In the genomic region with DNA sequence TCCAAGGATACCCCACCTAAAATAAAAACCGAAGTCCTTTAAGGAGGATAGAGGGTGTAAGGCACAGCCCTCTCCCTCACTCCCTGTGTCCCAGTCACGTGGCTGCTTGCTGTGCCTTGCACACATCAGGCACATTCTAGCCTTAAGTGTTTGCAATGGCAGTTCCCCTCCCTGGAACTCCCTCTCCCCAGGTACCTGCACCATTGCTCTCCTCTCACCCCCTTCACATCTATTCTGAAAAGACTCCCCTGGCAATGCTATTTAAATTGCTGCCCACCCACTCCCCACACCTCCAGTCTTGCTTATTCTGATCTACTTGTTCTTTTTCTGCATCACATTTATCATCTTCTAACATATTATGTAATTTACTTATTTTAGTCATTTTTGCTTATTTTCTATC, we compare ENCODE assay signal across 24 cellular contexts.
"Had no signal": no experiment of that assay in that cellular context is flagged by ENCODE, and none has a peak within 500 bp of the region (broad histone marks: within the 10 kb centered on the region; RNA-seq: fewer than 3 reads in every experiment).

No MANE protein-coding gene starts in this region.

- FAIRE-seq: RCC 7860 had no signal

- DNase-seq: activated CD4-positive, alpha-beta T cell treated with anti-CD3 and anti-CD28 coated beads for 48 hours; activated CD4-positive, alpha-beta T cell treated with anti-CD3 and anti-CD28 coated beads, Interleukin-2, amount 50 U/mL, for 48 hours; activated CD4-positive, CD25-positive, alpha-beta regulatory T cell treated with anti-CD3 and anti-CD28 coated beads, Interleukin-2, amount 50 U/mL, for 72 hours; activated CD8-positive, alpha-beta memory T cell treated with anti-CD3 and anti-CD28 coated beads, Interleukin-2, amount 10 ng/mL, durations not matched to agents 7 days and 5 days; activated gamma-delta T cell; activated naive CD4-positive, alpha-beta T cell treated with anti-CD3 and anti-CD28 coated beads for 36 hours; activated T-cell treated with anti-CD3 and anti-CD28 coated beads, Interleukin-2, amount 50 U/mL, for 4 hours; MV-4-11; NCI-H1092 treated with DMSO at 0.1 percent for 48 hours; NCI-H1417 treated with DMSO at 0.1 percent for 48 hours; NCI-H1694 treated with DMSO at 0.1 percent for 48 hours; NCI-H2029 treated with DMSO at 0.1 percent for 48 hours; NCI-H446; NCI-H524; SHP77; T-helper 17 cell; T-helper 9 cell had no signal

- H3K36me3 ChIP-seq: breast epithelium, MG63, SJSA1 had no signal

- H3K9me3 ChIP-seq: breast epithelium, SJSA1 had no signal

- H3K36me3 Mint-ChIP-seq: activated CD8-positive, alpha-beta memory T cell treated with anti-CD3 and anti-CD28 coated beads, Interleukin-2, amount 10 ng/mL, durations not matched to agents 7 days and 5 days; activated naive CD8-positive, alpha-beta T cell; WTC11 had no signal

- H3K9me3 Mint-ChIP-seq: activated T-cell treated with anti-CD3 and anti-CD28 coated beads, Interleukin-2, amount 50 U/mL, for 4 hours had no signal

- H3K4me3 ChIP-seq: breast epithelium, MG63, SJSA1 had no signal

- H3K27ac ChIP-seq: breast epithelium, SJSA1 had no signal

- H3K4me1 Mint-ChIP-seq: activated CD8-positive, alpha-beta memory T cell treated with anti-CD3 and anti-CD28 coated beads, Interleukin-2, amount 10 ng/mL, durations not matched to agents 7 days and 5 days; activated T-helper 17 cell treated with anti-CD3 and anti-CD28 coated beads, Interleukin-2, amount 50 U/mL, for 72 hours; T-helper 17 cell; WTC11 had no signal

- H3K27ac Mint-ChIP-seq: activated CD8-positive, alpha-beta memory T cell treated with anti-CD3 and anti-CD28 coated beads, Interleukin-2, amount 10 ng/mL, durations not matched to agents 7 days and 5 days; activated naive CD4-positive, alpha-beta T cell treated with anti-CD3 and anti-CD28 coated beads for 36 hours; activated naive CD8-positive, alpha-beta T cell; activated T-helper 17 cell treated with anti-CD3 and anti-CD28 coated beads, Interleukin-2, amount 50 U/mL, for 72 hours; T-helper 17 cell; WTC11 had no signal

- H3K4me1 ChIP-seq: breast epithelium had no signal

- H3K27me3 ChIP-seq: breast epithelium, MG63, SJSA1 had no signal

- H3K4me3 Mint-ChIP-seq: activated CD8-positive, alpha-beta memory T cell treated with anti-CD3 and anti-CD28 coated beads, Interleukin-2, amount 10 ng/mL, durations not matched to agents 7 days and 5 days; activated naive CD4-positive, alpha-beta T cell treated with anti-CD3 and anti-CD28 coated beads for 36 hours; activated naive CD8-positive, alpha-beta T cell; activated T-cell treated with anti-CD3 and anti-CD28 coated beads, Interleukin-2, amount 50 U/mL, for 4 hours; activated T-helper 17 cell treated with anti-CD3 and anti-CD28 coated beads, Interleukin-2, amount 50 U/mL, for 72 hours; T-helper 17 cell; WTC11 had no signal
